12 cellular contexts compared by ENCODE assay signal in genomic region chr1:6351480-6352137, GRCh38. TPM values are rescaled to one million over a fixed set of nuclear protein-coding genes. Genes with fewer than 3 reads are reported as not detected.
DNase-seq lines count a peak whose midpoint lies in the region; ATAC-seq and TF ChIP-seq lines count a peak whose summit lies in the region.
"Had no signal": no experiment of that assay in that cellular context is flagged by ENCODE, and none has a peak within 500 bp of the region (broad histone marks: within the 10 kb centered on the region; RNA-seq: fewer than 3 reads in every experiment).

No MANE protein-coding gene starts in this region.

- no peaks in the 10 kb centered on the region for H3K9me3 Mint-ChIP-seq in Calu3 (ENCODE audit: low read depth, unreplicated experiment)
- H3K9me3 Mint-ChIP-seq: naive B cell had no signal

- ATAC-seq in psoas muscle (peak; percentile 36 to 61 (median 49)), GM21526 (IDR thresholded peaks at IDR 0.05; ENCODE audit: low FRiP score, unreplicated experiment) (no peak), upper lobe of right lung (no peak)

- H3K4me1 ChIP-seq in psoas muscle = peaks cover 29% of the 10 kb centered on the region
- H3K4me1 ChIP-seq in upper lobe of right lung = peaks cover 22% of the 10 kb centered on the region

- no peaks in the 10 kb centered on the region for H3K27me3 Mint-ChIP-seq in Calu3 (ENCODE audit: unreplicated experiment)
- H3K27me3 Mint-ChIP-seq: naive B cell had no signal

- DNase-seq in NCI-H524 (lab: John Stamatoyannopoulos, UW) = peak; percentile 41 to 73
- DNase-seq in NCI-H524 treated with DMSO at 0.1 percent for 48 hours (lab: John Stamatoyannopoulos, UW) = no peak
- DNase-seq in NCI-H345 treated with DMSO at 0.1 percent for 48 hours (lab: John Stamatoyannopoulos, UW; ENCODE audit: unreplicated experiment) = peak; percentile 17
- peak; percentile 23 to 56 for DNase-seq in dermis microvascular lymphatic vessel endothelial cell (ENCODE audit: low read depth in 2 of 2)
- peak; percentile 53 to 86 for DNase-seq in psoas muscle
- no peak for DNase-seq in Calu3
- no peak for DNase-seq in upper lobe of right lung
- DNase-seq: activated CD8-positive, alpha-beta memory T cell treated with anti-CD3 and anti-CD28 coated beads, Interleukin-2, amount 50 U/mL, for 4 hours; naive B cell; NK-92 treated with Interleukin-12 subunit alpha and Interleukin-12 subunit beta, amount 100 ng/mL, for 24 hours had no signal

- BruUV-seq in Calu3 (replicated peaks; lab: Mats Ljungman, UMichigan) = no TSS peak

- H3K4me3 Mint-ChIP-seq in Calu3 (ENCODE audit: low read depth, unreplicated experiment) = no peak overlapping the region

- H3K27me3 ChIP-seq in psoas muscle (ENCODE audit: insufficient read depth in 3 of 3, low read length in 2 of 3) = no peaks in the 10 kb centered on the region
- no peaks in the 10 kb centered on the region for H3K27me3 ChIP-seq in upper lobe of right lung

- no peak overlapping the region for H3K27ac Mint-ChIP-seq in Calu3 (ENCODE audit: unreplicated experiment)

- TF ChIP-seq CTCF in psoas muscle (IDR thresholded peaks at IDR 0.05) (no peak), Calu3 (IDR thresholded peaks at IDR 0.05; ENCODE audit: unreplicated experiment) (no peak), upper lobe of right lung (IDR thresholded peaks at IDR 0.05) (no peak)

- H3K27ac ChIP-seq in psoas muscle = no peak overlapping the region
- no peak overlapping the region for H3K27ac ChIP-seq in upper lobe of right lung

- intact Hi-C loops in psoas muscle (cut with DNase I) = no loop called here
- intact Hi-C loops in Calu3 (cut with micrococcal nuclease; ENCODE audit: unreplicated experiment) = no loop called here
- intact Hi-C loops in upper lobe of right lung (cut with DNase I) = no loop called here

- peaks cover 9% of the 10 kb centered on the region for H3K4me1 Mint-ChIP-seq in Calu3 (ENCODE audit: low read depth, unreplicated experiment)

- H3K36me3 Mint-ChIP-seq in Calu3 (ENCODE audit: insufficient read depth, unreplicated experiment) = peaks cover 3% of the 10 kb centered on the region
- H3K36me3 Mint-ChIP-seq: naive B cell had no signal

- CTCF ChIA-PET in Calu3 (lab: Charles Lee) = no interaction called here

- H3K9me3 ChIP-seq in psoas muscle (no peaks in the 10 kb centered on the region), upper lobe of right lung (no peaks in the 10 kb centered on the region)

- 34 to 47% (median 42%) methylated on average over 15 of the region's 15 CpGs for whole genome bisulfite sequencing in psoas muscle, 3 donors

- H3K36me3 ChIP-seq in psoas muscle (ENCODE audit: insufficient read depth in 1 of 2, low read depth in 1 of 2) = no peaks in the 10 kb centered on the region
- no peaks in the 10 kb centered on the region for H3K36me3 ChIP-seq in upper lobe of right lung

- H3K4me3 ChIP-seq in psoas muscle = no peak overlapping the region
- H3K4me3 ChIP-seq in upper lobe of right lung = no peak overlapping the region
- H3K4me3 ChIP-seq: skin epidermis had no signal

RNA-seq across cellular contexts. Expression of gene ACOT7, which starts 42.0 kb away (rescaled TPM):
- total RNA-seq in dermis microvascular lymphatic vessel endothelial cell = 21.8 and 23.9 TPM in 2 replicates
- total RNA-seq in psoas muscle = 1 to 10 TPM; 3.5 to 4.9 (median 4.0) TPM
- polyA plus RNA-seq in psoas muscle = 10 to 100 TPM in 1 of 3 donors, 1 to 10 TPM in 2; 2.3 to 12.4 (median 4.9) TPM
- 32.1 and 36.2 TPM in 2 replicates for total RNA-seq in Calu3 (2022)
- 22.8 TPM for total RNA-seq in upper lobe of right lung

Comparison
In these comparisons a context has a peak if more than half of its experiments do, and no peak if none do; other contexts are left out.
1. DNase-seq: peak in NCI-H524 (2 of 2), NCI-H345 treated with DMSO at 0.1 percent for 48 hours (single experiment), dermis microvascular lymphatic vessel endothelial cell (2 of 2) and psoas muscle (2 of 2); none in NCI-H524 treated with DMSO at 0.1 percent for 48 hours (single experiment), Calu3 (single experiment) and upper lobe of right lung (single experiment).
2. ATAC-seq: peak in psoas muscle (4 of 4); none in GM21526 (single experiment) and upper lobe of right lung (single experiment).